14 cellular contexts compared by ENCODE assay signal in the genomic region with DNA sequence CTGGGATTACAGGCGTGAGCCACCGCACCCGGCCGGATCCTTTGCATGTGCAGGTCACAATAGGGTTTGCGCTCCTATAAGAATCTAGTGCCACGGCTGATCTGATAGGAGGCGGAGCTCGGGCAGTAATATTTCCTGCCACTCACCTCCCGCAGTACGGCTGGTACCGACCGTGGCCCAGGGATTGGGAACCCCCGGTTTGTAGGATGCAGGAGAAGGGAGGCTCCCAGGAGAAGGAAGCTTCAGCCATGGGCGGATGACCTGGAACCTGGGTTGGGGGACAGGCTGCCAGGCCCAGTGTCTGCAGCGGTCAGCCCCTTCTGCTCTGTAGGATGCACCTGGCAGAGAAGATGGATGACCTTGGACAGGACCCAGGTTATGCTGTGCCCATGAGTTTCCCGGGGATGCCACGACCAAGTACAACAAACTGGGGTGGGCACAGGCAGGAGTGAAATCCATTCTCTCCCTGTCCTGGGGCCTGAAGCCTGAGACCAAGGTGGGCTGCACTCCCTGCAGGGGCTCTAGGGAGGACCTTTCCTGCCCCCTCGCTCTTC.
"Had no signal": no experiment of that assay in that cellular context is flagged by ENCODE, and none has a peak within 500 bp of the region (broad histone marks: within the 10 kb centered on the region; RNA-seq: fewer than 3 reads in every experiment).

No MANE protein-coding gene starts in this region.

- H3K36me3 Mint-ChIP-seq: naive thymus-derived CD8-positive, alpha-beta T cell had no signal

- H3K27me3 ChIP-seq: cardiac muscle cell, tibial nerve had no signal

- H3K9me3 Mint-ChIP-seq: activated T-cell treated with anti-CD3 and anti-CD28 coated beads, Interleukin-2, amount 50 U/mL, for 4 hours; stimulated activated naive CD8-positive, alpha-beta T cell treated with anti-CD3 and anti-CD28 coated beads, Interleukin-15, amount 100 ng/mL, for 72 hours had no signal

- H3K4me3 ChIP-seq: cardiac muscle cell, gastroesophageal sphincter, mucosa of descending colon, psoas muscle, sigmoid colon, tibial nerve had no signal

- H3K27ac ChIP-seq: cardiac muscle cell, gastroesophageal sphincter, psoas muscle, sigmoid colon, tibial nerve had no signal

- H3K9me3 ChIP-seq: gastroesophageal sphincter, mucosa of descending colon, psoas muscle, sigmoid colon, tibial nerve had no signal

- H3K36me3 ChIP-seq: cardiac muscle cell, gastroesophageal sphincter, sigmoid colon, tibial nerve had no signal

- ATAC-seq: activated T-cell treated with anti-CD3 and anti-CD28 coated beads, Interleukin-2, amount 50 U/mL, for 4 hours; gastroesophageal sphincter; mucosa of descending colon; naive thymus-derived CD8-positive, alpha-beta T cell; psoas muscle; stimulated activated naive CD8-positive, alpha-beta T cell treated with anti-CD3 and anti-CD28 coated beads, Interleukin-15, amount 100 ng/mL, for 72 hours had no signal

- H3K4me3 Mint-ChIP-seq: activated T-cell treated with anti-CD3 and anti-CD28 coated beads, Interleukin-2, amount 50 U/mL, for 4 hours; naive thymus-derived CD8-positive, alpha-beta T cell; stimulated activated naive CD8-positive, alpha-beta T cell treated with anti-CD3 and anti-CD28 coated beads, Interleukin-15, amount 100 ng/mL, for 72 hours had no signal

- H3K27ac Mint-ChIP-seq: naive thymus-derived CD8-positive, alpha-beta T cell; stimulated activated naive CD8-positive, alpha-beta T cell treated with anti-CD3 and anti-CD28 coated beads, Interleukin-15, amount 100 ng/mL, for 72 hours had no signal

- H3K4me1 Mint-ChIP-seq: naive thymus-derived CD8-positive, alpha-beta T cell; stimulated activated naive CD8-positive, alpha-beta T cell treated with anti-CD3 and anti-CD28 coated beads, Interleukin-15, amount 100 ng/mL, for 72 hours had no signal

- H3K4me1 ChIP-seq: psoas muscle, sigmoid colon had no signal

- DNase-seq: activated gamma-delta T cell treated with Interleukin-2 at 50 U/mL for 16 hours; activated T-cell treated with anti-CD3 and anti-CD28 coated beads, Interleukin-2, amount 50 U/mL, for 4 hours; effector CD8-positive, alpha-beta T cell; kidney glomerular epithelial cell; mucosa of descending colon; sigmoid colon; stimulated activated CD4-positive, alpha-beta T cell treated with anti-CD3 and anti-CD28 coated beads, Interleukin-4, amount 100 ng/mL, for 1 hour; stimulated activated naive CD8-positive, alpha-beta T cell treated with anti-CD3 and anti-CD28 coated beads, Interleukin-15, amount 100 ng/mL, for 72 hours; T-helper 9 cell had no signal
